8 cellular contexts compared by ENCODE assay signal in genomic region chr9:100472725-100473261, GRCh38. TPM values are rescaled to one million over a fixed set of nuclear protein-coding genes. Genes with fewer than 3 reads are reported as not detected.
DNase-seq lines count a peak whose midpoint lies in the region; ATAC-seq and TF ChIP-seq lines count a peak whose summit lies in the region.

TSS of gene TMEFF1 (plus strand) at chr9:100473149. CDS start at chr9:100473545, 396 bp downstream.

- H3K9me3 Mint-ChIP-seq in CD14-positive monocyte (peaks cover 0 to 4% (median 2%) of the 10 kb centered on the region in 7 donors), chondrocyte (ENCODE audit: low read depth) (no peaks in the 10 kb centered on the region)

- intact Hi-C loops in CD14-positive monocyte (cut with micrococcal nuclease): no loop called here

- H3K27ac Mint-ChIP-seq in CD14-positive monocyte (no peak within 1 kb of the TSS), chondrocyte (ENCODE audit: unreplicated experiment) (no peak within 1 kb of the TSS)

- H3K27me3 Mint-ChIP-seq in CD14-positive monocyte (ENCODE audit: low read depth in 3 of 3) (peaks cover 35 to 54% (median 43%) of the 10 kb centered on the region in 3 donors), chondrocyte (ENCODE audit: low read depth) (no peaks in the 10 kb centered on the region)

- no peak for TF ChIP-seq CTCF in CD14-positive monocyte (IDR thresholded peaks at IDR 0.05)
- peak; percentile 64 for TF ChIP-seq CTCF in chondrocyte (IDR thresholded peaks at IDR 0.05)

- H3K4me1 Mint-ChIP-seq in CD14-positive monocyte (peaks cover 15% of the 10 kb centered on the region), chondrocyte (ENCODE audit: low read depth) (peaks cover 6% of the 10 kb centered on the region)

- peaks cover 0 to 7% of the 10 kb centered on the region in 2 donors for H3K36me3 Mint-ChIP-seq in CD14-positive monocyte
- peaks cover 2% of the 10 kb centered on the region for H3K36me3 Mint-ChIP-seq in chondrocyte (ENCODE audit: low read depth)

- ATAC-seq in GM21367 (IDR thresholded peaks at IDR 0.05; ENCODE audit: unreplicated experiment) (peak; percentile 58), left lobe of liver (peak; percentile 43)

- no peak for DNase-seq in CD14-positive monocyte (ENCODE audit: low spot score)
- peak; percentile 45 to 46 for DNase-seq in Kasumi-1 (lab: John Stamatoyannopoulos, UW)
- DNase-seq in UCSD-AML1 (lab: John Stamatoyannopoulos, UW; ENCODE audit: unreplicated experiment): peak; percentile 29
- DNase-seq in chondrocyte (ENCODE audit: low spot score): no peak
- no peak for DNase-seq in left lobe of liver (ENCODE audit: low spot score)
- DNase-seq in stimulated activated CD4-positive, alpha-beta T cell treated with anti-CD3 and anti-CD28 coated beads, Interleukin-4, amount 100 ng/mL, for 4 hours: peak; percentile 39 to 50
- no peak for DNase-seq in H4 (ENCODE audit: low spot score)

- H3K4me3 Mint-ChIP-seq in CD14-positive monocyte (peak within 1 kb of the TSS; percentile 64 to 75), chondrocyte (ENCODE audit: unreplicated experiment) (peak within 1 kb of the TSS; percentile 75)

RNA-seq across cellular contexts. Expression of gene TMEFF1, which starts in this region (rescaled TPM):
- not detected for polyA plus RNA-seq in CD14-positive monocyte
- total RNA-seq in chondrocyte (1.3 to 3.1 TPM (median 3.0 TPM) in 3 replicates), left lobe of liver (0.20 TPM)
- 0.31 and 1.2 TPM in 2 replicates for total RNA-seq in H4 (2014; rRNA removed; shearing (Covaris generic))

Comparison
In these comparisons a context has a peak if more than half of its experiments do, and no peak if none do; other contexts are left out.
1. Peak in ATAC-seq in left lobe of liver; RNA of the gene not detected or under 1 TPM.
2. DNase-seq: peak in Kasumi-1 (2 of 2), UCSD-AML1 (single experiment) and stimulated activated CD4-positive, alpha-beta T cell treated with anti-CD3 and anti-CD28 coated beads, Interleukin-4, amount 100 ng/mL, for 4 hours (2 of 2); none in CD14-positive monocyte (single experiment), chondrocyte (single experiment), left lobe of liver (single experiment) and H4 (single experiment).